Comparison of ENCODE assay signal across 1 cellular context in the genomic region with DNA sequence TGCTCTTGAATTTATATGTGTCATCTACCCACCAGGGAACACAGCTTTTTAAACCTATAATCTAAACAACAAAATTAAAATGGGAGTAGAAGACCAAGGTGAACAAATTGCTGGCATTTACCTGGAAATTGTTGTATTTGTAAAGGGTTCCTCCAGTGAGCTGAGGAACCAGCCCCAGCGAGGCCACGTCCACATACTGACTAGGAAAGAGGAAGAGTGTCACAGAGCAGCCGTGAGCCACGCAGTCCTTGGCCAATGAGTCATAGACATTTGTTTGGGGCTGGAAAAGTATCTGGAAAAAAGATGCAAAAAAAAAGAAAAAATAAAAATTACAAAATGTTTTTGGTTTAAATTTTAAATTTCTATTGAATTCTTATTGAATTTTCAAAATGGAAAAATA.
TF ChIP-seq lines count a peak whose summit lies in the region.

No MANE protein-coding gene starts in this region.

TF ChIP-seq in HepG2, 621 proteins besides CTCF, POLR2A, EP300 and RAD21 (continued from another document):
- TF ChIP-seq, protein P1, sequence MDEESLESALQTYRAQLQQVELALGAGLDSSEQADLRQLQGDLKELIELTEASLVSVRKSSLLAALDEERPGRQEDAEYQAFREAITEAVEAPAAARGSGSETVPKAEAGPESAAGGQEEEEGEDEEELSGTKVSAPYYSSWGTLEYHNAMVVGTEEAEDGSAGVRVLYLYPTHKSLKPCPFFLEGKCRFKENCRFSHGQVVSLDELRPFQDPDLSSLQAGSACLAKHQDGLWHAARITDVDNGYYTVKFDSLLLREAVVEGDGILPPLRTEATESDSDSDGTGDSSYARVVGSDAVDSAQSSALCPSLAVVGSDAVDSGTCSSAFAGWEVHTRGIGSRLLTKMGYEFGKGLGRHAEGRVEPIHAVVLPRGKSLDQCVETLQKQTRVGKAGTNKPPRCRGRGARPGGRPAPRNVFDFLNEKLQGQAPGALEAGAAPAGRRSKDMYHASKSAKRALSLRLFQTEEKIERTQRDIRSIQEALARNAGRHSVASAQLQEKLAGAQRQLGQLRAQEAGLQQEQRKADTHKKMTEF (CRISPR knock-in tag; IDR thresholded peaks at IDR 0.05), result no peak
- TF ChIP-seq ZNF546 (CRISPR knock-in tag; conservative IDR thresholded peaks at IDR 0.05), result no peak
- no peak for TF ChIP-seq SRF (IDR thresholded peaks at IDR 0.05; ENCODE audit: low read depth, low read length)
- TF ChIP-seq ZNF34 (CRISPR knock-in tag; IDR thresholded peaks at IDR 0.05; ENCODE audit: borderline replicate concordance), result no peak
- no peak for TF ChIP-seq ZNF224 (CRISPR knock-in tag; IDR thresholded peaks at IDR 0.05)
- TF ChIP-seq, protein P2, sequence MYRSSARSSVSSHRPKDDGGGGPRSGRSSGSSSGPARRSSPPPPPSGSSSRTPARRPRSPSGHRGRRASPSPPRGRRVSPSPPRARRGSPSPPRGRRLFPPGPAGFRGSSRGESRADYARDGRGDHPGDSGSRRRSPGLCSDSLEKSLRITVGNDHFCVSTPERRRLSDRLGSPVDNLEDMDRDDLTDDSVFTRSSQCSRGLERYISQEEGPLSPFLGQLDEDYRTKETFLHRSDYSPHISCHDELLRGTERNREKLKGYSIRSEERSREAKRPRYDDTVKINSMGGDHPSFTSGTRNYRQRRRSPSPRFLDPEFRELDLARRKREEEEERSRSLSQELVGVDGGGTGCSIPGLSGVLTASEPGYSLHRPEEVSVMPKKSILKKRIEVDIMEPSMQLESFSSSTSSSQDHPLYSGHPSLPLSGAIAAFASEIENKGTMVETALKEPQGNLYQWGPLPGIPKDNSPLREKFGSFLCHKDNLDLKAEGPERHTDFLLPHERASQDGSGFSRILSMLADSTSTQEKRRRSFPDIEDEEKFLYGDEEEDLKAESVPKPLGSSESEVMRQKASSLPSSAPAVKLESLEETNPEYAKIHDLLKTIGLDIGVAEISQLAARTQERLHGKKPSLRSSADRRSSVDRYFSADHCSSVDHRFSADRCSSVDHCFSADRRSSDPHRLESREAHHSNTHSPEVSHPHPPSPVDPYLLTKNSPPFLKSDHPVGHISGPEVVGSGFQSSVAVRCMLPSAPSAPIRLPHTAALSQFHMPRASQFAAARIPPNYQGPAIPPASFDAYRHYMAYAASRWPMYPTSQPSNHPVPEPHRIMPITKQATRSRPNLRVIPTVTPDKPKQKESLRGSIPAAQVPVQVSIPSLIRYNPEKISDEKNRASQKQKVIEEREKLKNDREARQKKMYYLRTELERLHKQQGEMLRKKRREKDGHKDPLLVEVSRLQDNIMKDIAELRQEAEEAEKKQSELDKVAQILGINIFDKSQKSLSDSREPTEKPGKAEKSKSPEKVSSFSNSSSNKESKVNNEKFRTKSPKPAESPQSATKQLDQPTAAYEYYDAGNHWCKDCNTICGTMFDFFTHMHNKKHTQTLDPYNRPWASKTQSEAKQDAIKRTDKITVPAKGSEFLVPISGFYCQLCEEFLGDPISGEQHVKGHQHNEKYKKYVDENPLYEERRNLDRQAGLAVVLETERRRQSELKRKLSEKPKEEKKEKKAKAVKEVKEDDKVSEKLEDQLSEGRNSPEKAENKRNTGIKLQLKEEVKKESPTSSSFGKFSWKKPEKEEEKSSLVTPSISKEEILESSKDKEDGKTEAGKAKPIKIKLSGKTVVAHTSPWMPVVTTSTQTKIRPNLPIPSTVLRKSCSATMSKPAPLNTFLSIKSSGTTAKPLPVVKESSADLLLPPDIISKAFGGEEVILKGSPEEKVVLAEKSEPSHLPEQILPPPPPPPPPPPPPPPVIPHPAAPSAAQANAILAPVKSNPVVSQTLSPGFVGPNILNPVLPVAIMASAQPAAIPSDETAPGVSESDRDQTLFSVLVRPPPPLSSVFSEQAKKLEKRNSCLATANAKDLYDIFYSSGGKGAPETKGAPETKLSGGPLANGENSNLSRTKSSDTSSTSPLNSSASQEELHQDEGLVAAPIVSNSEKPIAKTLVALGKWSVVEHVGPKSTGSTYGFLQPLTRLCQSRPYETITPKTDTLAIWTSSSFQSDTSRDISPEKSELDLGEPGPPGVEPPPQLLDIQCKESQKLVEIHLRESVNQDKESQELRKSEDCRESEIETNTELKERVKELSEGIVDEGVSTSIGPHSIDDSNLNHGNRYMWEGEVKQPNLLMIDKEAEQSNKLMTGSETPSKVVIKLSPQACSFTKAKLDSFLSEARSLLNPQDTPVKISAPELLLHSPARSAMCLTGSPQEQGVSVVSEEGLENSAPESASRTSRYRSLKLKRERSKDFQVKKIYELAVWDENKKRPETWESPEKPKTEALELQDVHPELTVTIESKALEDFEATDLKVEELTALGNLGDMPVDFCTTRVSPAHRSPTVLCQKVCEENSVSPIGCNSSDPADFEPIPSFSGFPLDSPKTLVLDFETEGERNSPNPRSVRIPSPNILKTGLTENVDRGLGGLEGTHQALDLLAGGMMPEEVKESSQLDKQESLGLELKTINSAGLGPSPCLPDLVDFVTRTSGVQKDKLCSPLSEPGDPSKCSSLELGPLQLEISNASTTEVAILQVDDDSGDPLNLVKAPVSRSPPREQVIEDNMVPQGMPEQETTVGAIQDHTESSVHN (CRISPR knock-in tag; IDR thresholded peaks at IDR 0.05), result no peak
- no peak for TF ChIP-seq ZNF180 (CRISPR knock-in tag; IDR thresholded peaks at IDR 0.05; ENCODE audit: borderline replicate concordance, low read depth)
- TF ChIP-seq ZNF790 (CRISPR knock-in tag; IDR thresholded peaks at IDR 0.05; ENCODE audit: borderline replicate concordance), result no peak
- no peak for TF ChIP-seq ZNF530 (CRISPR knock-in tag; IDR thresholded peaks at IDR 0.05; ENCODE audit: low read depth)
- TF ChIP-seq ZNF3 (CRISPR knock-in tag; IDR thresholded peaks at IDR 0.05), result no peak
- no peak for TF ChIP-seq PAX8 (CRISPR knock-in tag; IDR thresholded peaks at IDR 0.05; ENCODE audit: borderline replicate concordance)
- TF ChIP-seq CHD2 (IDR thresholded peaks at IDR 0.05; ENCODE audit: low read depth, low read length), result no peak
